In the genomic region with DNA sequence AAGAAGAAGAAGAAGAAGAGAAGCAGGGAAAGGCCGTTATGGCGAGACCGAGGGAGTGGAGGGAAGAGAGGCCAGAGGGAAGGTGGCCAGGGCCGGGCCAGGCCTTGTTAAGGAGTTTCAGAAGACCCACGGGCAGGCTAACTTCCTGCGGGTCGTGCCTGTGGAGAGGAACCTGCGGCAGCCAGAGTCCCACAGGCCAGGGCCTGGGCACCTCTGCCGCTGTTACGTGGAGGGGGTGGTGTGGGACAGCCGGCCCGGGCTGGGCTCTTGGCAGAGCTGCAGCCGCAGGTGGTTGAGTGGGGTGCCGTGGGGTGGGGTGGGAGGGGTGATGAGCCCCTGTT, we compare ENCODE assay signal across 13 cellular contexts. TPM values are rescaled to one million over a fixed set of nuclear protein-coding genes. Genes with fewer than 3 reads are reported as not detected.
DNase-seq lines count a peak whose midpoint lies in the region; ATAC-seq and TF ChIP-seq lines count a peak whose summit lies in the region.
"Had no signal": no experiment of that assay in that cellular context is flagged by ENCODE, and none has a peak within 500 bp of the region (broad histone marks: within the 10 kb centered on the region; RNA-seq: fewer than 3 reads in every experiment).

No MANE protein-coding gene starts in this region.

- H3K27me3 Mint-ChIP-seq in activated CD4-positive, alpha-beta T cell treated with anti-CD3 and anti-CD28 coated beads, Interleukin-2, amount 10 ng/mL, durations not matched to agents 24 days and 14 days, result no peaks in the 10 kb centered on the region
- no peaks in the 10 kb centered on the region for H3K27me3 Mint-ChIP-seq in nephron (ENCODE audit: low read depth)

- H3K9me3 ChIP-seq in esophagus muscularis mucosa (no peaks in the 10 kb centered on the region), upper lobe of right lung (no peaks in the 10 kb centered on the region)

- WGBS in esophagus muscularis mucosa, result 66% methylated on average over 14 of the region's 14 CpGs

- peak overlapping the region; percentile 83 to 85 (median 84) for H3K27ac ChIP-seq in esophagus muscularis mucosa (replicated peaks in 1 of 4)
- peak overlapping the region; percentile 83 for H3K27ac ChIP-seq in upper lobe of right lung
- H3K27ac ChIP-seq: 22Rv1 had no signal

- no peak for TF ChIP-seq POLR2A in esophagus muscularis mucosa (IDR thresholded peaks at IDR 0.05; ENCODE audit: low read depth)

- peaks cover 24% of the 10 kb centered on the region for H3K36me3 Mint-ChIP-seq in activated CD4-positive, alpha-beta T cell treated with anti-CD3 and anti-CD28 coated beads, Interleukin-2, amount 10 ng/mL, durations not matched to agents 24 days and 14 days (ENCODE audit: low read depth)
- H3K36me3 Mint-ChIP-seq in nephron (ENCODE audit: low read depth), result peaks cover 20% of the 10 kb centered on the region
- H3K36me3 Mint-ChIP-seq: WTC11 had no signal

- H3K36me3 ChIP-seq in esophagus muscularis mucosa (peaks cover 20 to 79% (median 75%) of the 10 kb centered on the region in 4 donors), upper lobe of right lung (peaks cover 68% of the 10 kb centered on the region)

- H3K4me3 ChIP-seq in esophagus muscularis mucosa (peak overlapping the region; percentile 22 to 44 (median 26)), upper lobe of right lung (peak overlapping the region; percentile 28)

- TF ChIP-seq CTCF in esophagus muscularis mucosa (IDR thresholded peaks at IDR 0.05) (no peak), nephron (IDR thresholded peaks at IDR 0.05; ENCODE audit: unreplicated experiment in 3 of 3) (no peak), upper lobe of right lung (IDR thresholded peaks at IDR 0.05) (no peak), GM10266 (IDR thresholded peaks at IDR 0.05; ENCODE audit: control insufficient read depth, insufficient read depth, low read depth, missing control alignments) (no peak)

- intact Hi-C loops in activated CD4-positive, alpha-beta T cell treated with anti-CD3 and anti-CD28 coated beads, Interleukin-2, amount 10 ng/mL, durations not matched to agents 24 days and 14 days (cut with micrococcal nuclease), result no loop called here
- intact Hi-C loops in esophagus muscularis mucosa (cut with DNase I), result no loop called here
- intact Hi-C loops in upper lobe of right lung (cut with DNase I), result no loop called here

- peak overlapping the region; percentile 44 for H3K27ac Mint-ChIP-seq in activated CD4-positive, alpha-beta T cell treated with anti-CD3 and anti-CD28 coated beads, Interleukin-2, amount 10 ng/mL, durations not matched to agents 24 days and 14 days
- H3K27ac Mint-ChIP-seq in nephron, result peak overlapping the region; percentile 57 to 82 (median 62)
- H3K27ac Mint-ChIP-seq: WTC11 had no signal

- no peaks in the 10 kb centered on the region for H3K27me3 ChIP-seq in esophagus muscularis mucosa
- H3K27me3 ChIP-seq in upper lobe of right lung, result no peaks in the 10 kb centered on the region

- H3K4me3 Mint-ChIP-seq in activated CD4-positive, alpha-beta T cell treated with anti-CD3 and anti-CD28 coated beads, Interleukin-2, amount 10 ng/mL, durations not matched to agents 24 days and 14 days, result no peak overlapping the region
- peak overlapping the region in 2 of 3 experiments; percentile 20 to 30 for H3K4me3 Mint-ChIP-seq in nephron
- H3K4me3 Mint-ChIP-seq: WTC11 had no signal

- peak; percentile 23 for ATAC-seq in upper lobe of right lung
- no peak for ATAC-seq in HG03039 (IDR thresholded peaks at IDR 0.05; ENCODE audit: unreplicated experiment)
- ATAC-seq in GM21360 (IDR thresholded peaks at IDR 0.05; ENCODE audit: unreplicated experiment), result no peak
- ATAC-seq: WTC11 had no signal

- H3K4me1 ChIP-seq in esophagus muscularis mucosa, result peaks cover 23 to 62% (median 60%) of the 10 kb centered on the region in 4 donors
- H3K4me1 ChIP-seq in upper lobe of right lung, result peaks cover 46% of the 10 kb centered on the region

- no peak for DNase-seq in activated CD4-positive, alpha-beta T cell treated with anti-CD3 and anti-CD28 coated beads, Interleukin-2, amount 10 ng/mL, durations not matched to agents 24 days and 14 days
- DNase-seq in activated CD4-positive, alpha-beta T cell treated with anti-CD3 and anti-CD28 coated beads, Interleukin-2, amount 50 U/mL, for 48 hours, result no peak
- no peak for DNase-seq in esophagus muscularis mucosa (ENCODE audit: extremely low spot score)
- no peak for DNase-seq in upper lobe of right lung
- DNase-seq in GM10266 (ENCODE audit: extremely low spot score), result no peak
- DNase-seq: Calu3, NCI-H2107 had no signal

- H3K4me1 Mint-ChIP-seq in activated CD4-positive, alpha-beta T cell treated with anti-CD3 and anti-CD28 coated beads, Interleukin-2, amount 10 ng/mL, durations not matched to agents 24 days and 14 days, result peaks cover 12% of the 10 kb centered on the region
- peaks cover 33% of the 10 kb centered on the region for H3K4me1 Mint-ChIP-seq in nephron

- H3K9me3 Mint-ChIP-seq in activated CD4-positive, alpha-beta T cell treated with anti-CD3 and anti-CD28 coated beads, Interleukin-2, amount 10 ng/mL, durations not matched to agents 24 days and 14 days, result no peaks in the 10 kb centered on the region
- no peaks in the 10 kb centered on the region for H3K9me3 Mint-ChIP-seq in nephron
- H3K9me3 Mint-ChIP-seq: WTC11 had no signal

- no peak for TF ChIP-seq EP300 in esophagus muscularis mucosa (IDR thresholded peaks at IDR 0.05)

RNA-seq across cellular contexts. Expression of gene WDR81, which starts 5.5 kb away (rescaled TPM):
- total RNA-seq in activated CD4-positive, alpha-beta T cell treated with anti-CD3 and anti-CD28 coated beads, Interleukin-2, amount 10 ng/mL, durations not matched to agents 24 days and 14 days, result 17.6 and 18.3 TPM in 2 replicates
- total RNA-seq in esophagus muscularis mucosa (10 to 100 TPM; 25.7 to 40.8 (median 32.1) TPM), upper lobe of right lung (43.9 TPM)

RNA-seq across cellular contexts. Expression of gene SERPINF2, which starts 12.7 kb away (rescaled TPM):
- 0.12 and 0.16 TPM in 2 replicates for total RNA-seq in activated CD4-positive, alpha-beta T cell treated with anti-CD3 and anti-CD28 coated beads, Interleukin-2, amount 10 ng/mL, durations not matched to agents 24 days and 14 days
- total RNA-seq in esophagus muscularis mucosa (1 to 10 TPM; 2.4 to 7.5 (median 3.4) TPM), upper lobe of right lung (21.6 TPM)

RNA-seq across cellular contexts. Expression of gene TLCD2, which starts 19.8 kb away (rescaled TPM):
- 0.07 and 0.14 TPM in 2 replicates for total RNA-seq in activated CD4-positive, alpha-beta T cell treated with anti-CD3 and anti-CD28 coated beads, Interleukin-2, amount 10 ng/mL, durations not matched to agents 24 days and 14 days
- total RNA-seq in esophagus muscularis mucosa, result 1 to 10 TPM; 4.6 to 7.7 (median 5.5) TPM
- total RNA-seq in upper lobe of right lung, result 12.7 TPM

RNA-seq across cellular contexts. Expression of gene SERPINF1, which starts 31.9 kb away (rescaled TPM):
- total RNA-seq in activated CD4-positive, alpha-beta T cell treated with anti-CD3 and anti-CD28 coated beads, Interleukin-2, amount 10 ng/mL, durations not matched to agents 24 days and 14 days, result not detected in 2 replicates
- 100 to 1,000 TPM; 177 to 464 (median 330) TPM for total RNA-seq in esophagus muscularis mucosa
- 119 TPM for total RNA-seq in upper lobe of right lung
- total RNA-seq: Calu3, M059J had no signal

RNA-seq across cellular contexts. Expression of gene PRPF8, which starts 45.3 kb away (rescaled TPM):
- 432 and 442 TPM in 2 replicates for total RNA-seq in activated CD4-positive, alpha-beta T cell treated with anti-CD3 and anti-CD28 coated beads, Interleukin-2, amount 10 ng/mL, durations not matched to agents 24 days and 14 days
- total RNA-seq in esophagus muscularis mucosa, result 100 to 1,000 TPM; 141 to 187 (median 163) TPM
- total RNA-seq in upper lobe of right lung, result 263 TPM
